Comparison of ENCODE assay signal across 22 cellular contexts in the genomic region with DNA sequence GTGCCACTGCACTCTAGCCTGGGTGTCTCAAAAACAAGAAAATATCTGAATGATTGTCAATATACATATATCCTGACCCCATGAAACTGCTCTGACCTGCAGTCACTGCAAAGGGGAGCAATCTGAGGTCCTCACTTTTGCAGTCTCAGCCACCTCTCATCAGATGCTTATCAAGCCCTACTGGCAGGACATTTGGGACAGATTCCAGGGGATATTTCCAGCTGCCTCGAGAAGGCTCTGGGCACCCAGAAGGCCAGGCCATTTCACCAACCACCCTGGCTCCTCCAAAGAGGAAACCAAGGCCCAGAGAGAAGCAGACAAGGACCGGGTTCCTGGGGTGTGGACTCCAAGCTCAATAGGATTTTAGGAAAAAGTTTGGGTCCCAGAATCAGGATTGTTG. TPM values are rescaled to one million over a fixed set of nuclear protein-coding genes. Genes with fewer than 3 reads are reported as not detected.
DNase-seq lines count a peak whose midpoint lies in the region; ATAC-seq and TF ChIP-seq lines count a peak whose summit lies in the region.
"Had no signal": no experiment of that assay in that cellular context is flagged by ENCODE, and none has a peak within 500 bp of the region (broad histone marks: within the 10 kb centered on the region; RNA-seq: fewer than 3 reads in every experiment).

No MANE protein-coding gene starts in this region.

- H3K4me2 ChIP-seq in GM23248 (ENCODE audit: unreplicated experiment): no peak overlapping the region
- H3K4me2 ChIP-seq: GM23338, KMS-11, SK-N-SH had no signal

- H3K27ac Mint-ChIP-seq in activated CD4-positive, alpha-beta T cell treated with anti-CD3 and anti-CD28 coated beads, Interleukin-2, amount 10 ng/mL, durations not matched to agents 7 days and 5 days: peak overlapping the region; percentile 9
- H3K27ac Mint-ChIP-seq in CD8-positive, alpha-beta T cell: no peak overlapping the region
- H3K27ac Mint-ChIP-seq in nephron: no peak overlapping the region
- H3K27ac Mint-ChIP-seq: GM23338 had no signal

- in situ Hi-C loops in GM23248 (cut with MboI): no loop called here

- no peak for DNase-seq in activated CD4-positive, alpha-beta T cell treated with anti-CD3 and anti-CD28 coated beads, Interleukin-2, amount 10 ng/mL, durations not matched to agents 7 days and 5 days
- no peak for DNase-seq in activated CD4-positive, alpha-beta T cell treated with anti-CD3 and anti-CD28 coated beads, Interleukin-2, amount 50 U/mL, for 4 hours
- no peak for DNase-seq in CD8-positive, alpha-beta T cell
- DNase-seq in SK-N-MC (ENCODE audit: low read depth, low spot score): no peak
- DNase-seq in erythroblast (lab: John Stamatoyannopoulos, UW): no peak
- DNase-seq in islet precursor cell: no peak
- DNase-seq in GM23248: no peak
- DNase-seq: 8988T, DMS79 treated with DMSO at 0.1 percent for 48 hours, NCI-H1694, NCI-H2081, NCI-H2171, NCI-H524 treated with DMSO at 0.1 percent for 48 hours, NCI-H82, OCI-M1, SHP77, SK-N-SH had no signal

- no peak overlapping the region for H3K4me3 Mint-ChIP-seq in activated CD4-positive, alpha-beta T cell treated with anti-CD3 and anti-CD28 coated beads, Interleukin-2, amount 10 ng/mL, durations not matched to agents 7 days and 5 days
- H3K4me3 Mint-ChIP-seq in CD8-positive, alpha-beta T cell: peak overlapping the region; percentile 35
- H3K4me3 Mint-ChIP-seq in nephron: peak overlapping the region in 2 of 3 experiments; percentile 25 to 40
- H3K4me3 Mint-ChIP-seq: GM23338 had no signal

- intact Hi-C loops in CD8-positive, alpha-beta T cell (cut with DNase I, micrococcal nuclease): no loop called here

- H3K4me3 ChIP-seq in CD8-positive, alpha-beta T cell (ENCODE audit: low read depth, low read length): no peak overlapping the region
- H3K4me3 ChIP-seq in SK-N-MC (no peak overlapping the region), GM23248 (no peak overlapping the region)
- H3K4me3 ChIP-seq: BLaER1 treated with 17β-estradiol and CSF1 and Interleukin-3, amounts not matched to agents 10 nM and 100 nM; GM23338 had no signal

- H3K9me3 ChIP-seq in CD8-positive, alpha-beta T cell (ENCODE audit: low read length): no peaks in the 10 kb centered on the region
- H3K9me3 ChIP-seq in SK-N-MC (ENCODE audit: low read depth, low read length) (no peaks in the 10 kb centered on the region), GM23248 (ENCODE audit: low read depth) (no peaks in the 10 kb centered on the region)
- H3K9me3 ChIP-seq: BLaER1 treated with 17β-estradiol and CSF1 and Interleukin-3, amounts not matched to agents 10 nM and 100 nM; SK-N-SH had no signal

- 72 to 82% methylated on average over 2 of the region's 2 CpGs for WGBS in GM23248 (ENCODE audit: low coverage in 1 of 2, low lambda C conversion rate in 2 of 2, missing lambda C conversion rate in 2 of 2), 2 experiments

- no peak for TF ChIP-seq CTCF in CD8-positive, alpha-beta T cell (IDR thresholded peaks at IDR 0.05)
- no peak for TF ChIP-seq CTCF in nephron (IDR thresholded peaks at IDR 0.05; ENCODE audit: unreplicated experiment in 3 of 3)

- H3K36me3 Mint-ChIP-seq in activated CD4-positive, alpha-beta T cell treated with anti-CD3 and anti-CD28 coated beads, Interleukin-2, amount 10 ng/mL, durations not matched to agents 7 days and 5 days (ENCODE audit: low read depth): peaks cover 9% of the 10 kb centered on the region
- H3K36me3 Mint-ChIP-seq in CD8-positive, alpha-beta T cell: peaks cover 21% of the 10 kb centered on the region
- no peaks in the 10 kb centered on the region for H3K36me3 Mint-ChIP-seq in nephron (ENCODE audit: low read depth)

- ATAC-seq in CD8-positive, alpha-beta T cell: no peak
- ATAC-seq: GM23338, HCT116 had no signal

- H3K27me3 Mint-ChIP-seq in activated CD4-positive, alpha-beta T cell treated with anti-CD3 and anti-CD28 coated beads, Interleukin-2, amount 10 ng/mL, durations not matched to agents 7 days and 5 days: no peaks in the 10 kb centered on the region
- no peaks in the 10 kb centered on the region for H3K27me3 Mint-ChIP-seq in CD8-positive, alpha-beta T cell (ENCODE audit: low read depth)
- H3K27me3 Mint-ChIP-seq in nephron (ENCODE audit: low read depth): peaks cover 14% of the 10 kb centered on the region

- peaks cover 15% of the 10 kb centered on the region for H3K79me2 ChIP-seq in GM23248 (ENCODE audit: insufficient read depth)

- H3K36me3 ChIP-seq in CD8-positive, alpha-beta T cell (ENCODE audit: insufficient read depth, low read length): no peaks in the 10 kb centered on the region
- H3K36me3 ChIP-seq in SK-N-MC (ENCODE audit: insufficient read depth, low read length): no peaks in the 10 kb centered on the region
- H3K36me3 ChIP-seq in GM23248 (ENCODE audit: low read depth): no peaks in the 10 kb centered on the region

- H3F3A ChIP-seq in GM23248 (ENCODE audit: insufficient read depth): peaks cover 21% of the 10 kb centered on the region

- POLR2A ChIA-PET in activated CD4-positive, alpha-beta T cell treated with anti-CD3 and anti-CD28 coated beads, Interleukin-2, amount 10 ng/mL, durations not matched to agents 7 days and 5 days (lab: Charles Lee): no interaction called here
- POLR2A ChIA-PET in CD8-positive, alpha-beta T cell (lab: Charles Lee): interaction anchor here (0.6 kb wide), 1 partner anchor 222 kb away, joined by 7 read pairs; no protein-coding TSS in a partner anchor

- no peak overlapping the region for H2AFZ ChIP-seq in GM23248
- H2AFZ ChIP-seq: GM23338 had no signal

- CTCF ChIA-PET in activated CD4-positive, alpha-beta T cell treated with anti-CD3 and anti-CD28 coated beads, Interleukin-2, amount 10 ng/mL, durations not matched to agents 7 days and 5 days (lab: Charles Lee): interaction anchor here (1.4 kb wide), 1 partner anchor 56 kb away, joined by 3 read pairs; no protein-coding TSS in a partner anchor
- CTCF ChIA-PET in CD8-positive, alpha-beta T cell (lab: Charles Lee): interaction anchor here (0.8 to 10.1 kb wide), 2 partner anchors 31 to 198 kb away, joined by 3 to 105 read pairs; no protein-coding TSS in a partner anchor

- no peak overlapping the region for H3K27ac ChIP-seq in CD8-positive, alpha-beta T cell (ENCODE audit: low read depth, low read length)
- H3K27ac ChIP-seq in SK-N-MC (0 out of 2 replicates have a peak overlapping the region, but pooled peaks have one; percentile 25), GM23248 (no peak overlapping the region)
- H3K27ac ChIP-seq: BLaER1 treated with 17β-estradiol and CSF1 and Interleukin-3, amounts not matched to agents 10 nM and 100 nM; KMS-11 had no signal

- TF ChIP-seq POLR2A in erythroblast (IDR thresholded peaks at IDR 0.05; ENCODE audit: low read length): no peak

- peaks cover 36% of the 10 kb centered on the region for H3K4me1 Mint-ChIP-seq in activated CD4-positive, alpha-beta T cell treated with anti-CD3 and anti-CD28 coated beads, Interleukin-2, amount 10 ng/mL, durations not matched to agents 7 days and 5 days
- peaks cover 24% of the 10 kb centered on the region for H3K4me1 Mint-ChIP-seq in CD8-positive, alpha-beta T cell (ENCODE audit: low read depth)
- peaks cover 21% of the 10 kb centered on the region for H3K4me1 Mint-ChIP-seq in nephron

- no peaks in the 10 kb centered on the region for H3K9me2 ChIP-seq in GM23248 (ENCODE audit: insufficient read depth)
- H3K9me2 ChIP-seq: SK-N-SH had no signal

- H3K9ac ChIP-seq in SK-N-MC (ENCODE audit: insufficient read length) (no peak overlapping the region), GM23248 (no peak overlapping the region)
- H3K9ac ChIP-seq: KMS-11, SK-N-SH had no signal

- no peaks in the 10 kb centered on the region for H3K27me3 ChIP-seq in CD8-positive, alpha-beta T cell (ENCODE audit: insufficient read depth, low read length)
- H3K27me3 ChIP-seq in GM23248 (replicated peaks; ENCODE audit: insufficient read depth): no peaks in the 10 kb centered on the region
- H3K27me3 ChIP-seq: BLaER1 treated with 17β-estradiol and CSF1 and Interleukin-3, amounts not matched to agents 10 nM and 100 nM had no signal

- no peaks in the 10 kb centered on the region for H3K9me3 Mint-ChIP-seq in activated CD4-positive, alpha-beta T cell treated with anti-CD3 and anti-CD28 coated beads, Interleukin-2, amount 10 ng/mL, durations not matched to agents 7 days and 5 days
- H3K9me3 Mint-ChIP-seq in CD8-positive, alpha-beta T cell: no peaks in the 10 kb centered on the region
- no peaks in the 10 kb centered on the region for H3K9me3 Mint-ChIP-seq in nephron

- no peaks in the 10 kb centered on the region for H4K20me1 ChIP-seq in GM23248 (ENCODE audit: insufficient read depth)

- peaks cover 24% of the 10 kb centered on the region for H3K4me1 ChIP-seq in CD8-positive, alpha-beta T cell (ENCODE audit: insufficient read depth, low read length)
- peaks cover 15% of the 10 kb centered on the region for H3K4me1 ChIP-seq in GM23248 (ENCODE audit: insufficient read depth)

RNA-seq across cellular contexts. Expression of gene EML2, which starts 2.3 kb away (rescaled TPM):
- 10 to 100 TPM; 80.7 to 87.3 TPM for total RNA-seq in activated CD4-positive, alpha-beta T cell treated with anti-CD3 and anti-CD28 coated beads, Interleukin-2, amount 10 ng/mL, durations not matched to agents 7 days and 5 days
- total RNA-seq in CD8-positive, alpha-beta T cell: 10 to 100 TPM; 24.0 to 26.5 TPM
- total RNA-seq in GM23248 (2014; rRNA removed; shearing (Covaris generic)): 24.4 and 27.5 TPM in 2 replicates
- polyA plus RNA-seq in GM23248 (2016; fragmentation: Nextera tagmentation; extraction: Ambion mirVana): 6.6 and 8.3 TPM in 2 replicates

RNA-seq across cellular contexts. Expression of gene GIPR, which starts 31.1 kb away (rescaled TPM):
- total RNA-seq in activated CD4-positive, alpha-beta T cell treated with anti-CD3 and anti-CD28 coated beads, Interleukin-2, amount 10 ng/mL, durations not matched to agents 7 days and 5 days: 1 to 10 TPM; 1.3 to 1.4 TPM
- 10 to 100 TPM in 1 of 2 experiments, 1 to 10 TPM in 1; 9.4 to 10.7 TPM for total RNA-seq in CD8-positive, alpha-beta T cell
- total RNA-seq in GM23248 (2014; rRNA removed; shearing (Covaris generic)): not detected in 2 replicates
- not detected in 2 replicates for polyA plus RNA-seq in GM23248 (2016; fragmentation: Nextera tagmentation; extraction: Ambion mirVana)

RNA-seq across cellular contexts. Expression of gene GPR4, which starts 34.9 kb away (rescaled TPM):
- not detected for total RNA-seq in activated CD4-positive, alpha-beta T cell treated with anti-CD3 and anti-CD28 coated beads, Interleukin-2, amount 10 ng/mL, durations not matched to agents 7 days and 5 days
- total RNA-seq in CD8-positive, alpha-beta T cell: not detected
- 0.32 TPM in 1 of 2 replicates, not detected in the other for total RNA-seq in GM23248 (2014; rRNA removed; shearing (Covaris generic))
- 0.51 and 1.6 TPM in 2 replicates for polyA plus RNA-seq in GM23248 (2016; fragmentation: Nextera tagmentation; extraction: Ambion mirVana)

RNA-seq across cellular contexts. Expression of gene OPA3, which starts 52.3 kb away (rescaled TPM):
- 10 to 100 TPM; 12.6 to 13.4 TPM for total RNA-seq in activated CD4-positive, alpha-beta T cell treated with anti-CD3 and anti-CD28 coated beads, Interleukin-2, amount 10 ng/mL, durations not matched to agents 7 days and 5 days
- 1 to 10 TPM; 5.6 to 5.7 TPM for total RNA-seq in CD8-positive, alpha-beta T cell
- 5.3 and 10.6 TPM in 2 replicates for total RNA-seq in GM23248 (2014; rRNA removed; shearing (Covaris generic))
- polyA plus RNA-seq in GM23248 (2016; fragmentation: Nextera tagmentation; extraction: Ambion mirVana): 11.8 and 11.9 TPM in 2 replicates

RNA-seq across cellular contexts. Expression of gene SNRPD2, which starts 54.9 kb away (rescaled TPM):
- total RNA-seq in activated CD4-positive, alpha-beta T cell treated with anti-CD3 and anti-CD28 coated beads, Interleukin-2, amount 10 ng/mL, durations not matched to agents 7 days and 5 days: 100 to 1,000 TPM; 485 to 566 TPM
- total RNA-seq in CD8-positive, alpha-beta T cell: 100 to 1,000 TPM; 301 to 313 TPM
- 129 and 152 TPM in 2 replicates for total RNA-seq in GM23248 (2014; rRNA removed; shearing (Covaris generic))
- 544 and 545 TPM in 2 replicates for polyA plus RNA-seq in GM23248 (2016; fragmentation: Nextera tagmentation; extraction: Ambion mirVana)

Comparison
In these comparisons a context has a peak if more than half of its experiments do, and no peak if none do; other contexts are left out.
1. RNA of gene GIPR, which starts 31.1 kb away (total RNA-seq): 9.4 to 10.7 TPM in CD8-positive, alpha-beta T cell; 1.3 to 1.4 TPM in activated CD4-positive, alpha-beta T cell treated with anti-CD3 and anti-CD28 coated beads, Interleukin-2, amount 10 ng/mL, durations not matched to agents 7 days and 5 days and not detected in GM23248; every median in the first group is over 4 times any median in the second.